ENCODE assay signal across 9 cellular contexts in the genomic region with DNA sequence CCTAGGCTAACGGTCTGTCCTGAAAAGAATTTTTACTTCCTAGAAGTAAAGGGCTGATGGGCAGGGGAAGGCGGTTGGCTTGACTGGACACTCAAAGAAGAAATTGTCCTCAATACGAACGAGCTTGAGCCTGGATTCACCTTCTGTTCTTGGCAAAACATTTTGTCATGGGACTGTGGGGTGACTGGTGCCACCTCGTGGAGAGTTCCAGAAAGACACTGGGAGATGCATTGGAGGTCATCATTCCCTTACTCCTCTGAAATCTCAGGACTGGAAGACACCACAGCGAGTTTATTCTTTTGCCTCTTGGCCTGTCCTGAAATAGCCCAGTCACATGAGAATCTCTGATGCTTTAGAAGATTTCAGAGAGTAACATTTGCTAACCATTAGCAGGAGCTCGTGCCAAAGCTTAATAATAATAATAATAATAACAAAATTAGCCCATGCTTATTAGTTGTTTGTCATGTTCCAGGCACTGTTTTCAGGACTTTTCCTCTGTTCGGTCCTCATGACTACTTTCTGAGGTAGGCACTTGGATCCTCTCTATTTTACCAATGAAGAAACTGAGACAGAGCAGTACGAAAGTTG. TPM values are rescaled to one million over a fixed set of nuclear protein-coding genes. Genes with fewer than 3 reads are reported as not detected.
DNase-seq lines count a peak whose midpoint lies in the region; ATAC-seq and TF ChIP-seq lines count a peak whose summit lies in the region.
"Had no signal": no experiment of that assay in that cellular context is flagged by ENCODE, and none has a peak within 500 bp of the region (broad histone marks: within the 10 kb centered on the region; RNA-seq: fewer than 3 reads in every experiment).

No MANE protein-coding gene starts in this region.

- TF ChIP-seq CTCF in CD4-positive, alpha-beta T cell (IDR thresholded peaks at IDR 0.05): peak; percentile 77

- peaks cover 16% of the 10 kb centered on the region for H3K9me3 ChIP-seq in CD4-positive, alpha-beta T cell (ENCODE audit: control insufficient read depth, low read length)
- H3K9me3 ChIP-seq in neuronal stem cell (replicated peaks in 1 of 2; ENCODE audit: control insufficient read depth in 2 of 2, insufficient read depth in 1 of 2, low read depth in 1 of 2, low read length in 2 of 2): peaks cover 16% of the 10 kb centered on the region in 2 donors

- ATAC-seq in CD4-positive, alpha-beta T cell (ENCODE audit: poor library complexity): no peak
- peak; percentile 89 for ATAC-seq in GM19023 (IDR thresholded peaks at IDR 0.05; ENCODE audit: unreplicated experiment)
- peak; percentile 82 for ATAC-seq in HG03175 (IDR thresholded peaks at IDR 0.05; ENCODE audit: unreplicated experiment)

- peaks cover 10% of the 10 kb centered on the region for H3K9me3 Mint-ChIP-seq in CD4-positive, alpha-beta T cell

- peaks cover 21% of the 10 kb centered on the region for H3K36me3 Mint-ChIP-seq in CD4-positive, alpha-beta T cell (ENCODE audit: low read depth)

- peak in 7 of 10 experiments; percentile 1 to 16 (median 6) for DNase-seq in CD4-positive, alpha-beta T cell
- peak; percentile 50 for DNase-seq in NCI-H510A treated with DMSO at 0.1 percent for 48 hours (lab: John Stamatoyannopoulos, UW)
- peak; percentile 71 for DNase-seq in activated CD8-positive, alpha-beta memory T cell treated with anti-CD3 and anti-CD28 coated beads for 24 hours
- DNase-seq in fibroblast of peridontal ligament (ENCODE audit: extremely low read depth): peak; percentile 69
- peak; percentile 61 for DNase-seq in neuronal stem cell (ENCODE audit: low spot score)
- DNase-seq in ureter (ENCODE audit: low spot score): peak; percentile 72

- no peak overlapping the region for H3K27ac ChIP-seq in CD4-positive, alpha-beta T cell (ENCODE audit: low read depth, low read length)
- H3K27ac ChIP-seq in neuronal stem cell (replicated peaks; ENCODE audit: low read length): no peak overlapping the region

- no peak overlapping the region for H3K4me2 ChIP-seq in neuronal stem cell (ENCODE audit: insufficient read depth, low read length, poor library complexity, severe bottlenecking)

- H2BK15ac ChIP-seq in neuronal stem cell (ENCODE audit: low read length): no peak overlapping the region

- H3K18ac ChIP-seq in neuronal stem cell (ENCODE audit: low read length): no peak overlapping the region

- no peak overlapping the region for H3K4ac ChIP-seq in neuronal stem cell (ENCODE audit: low read length)

- no peak overlapping the region for H3K4me3 Mint-ChIP-seq in CD4-positive, alpha-beta T cell
- H3K4me3 Mint-ChIP-seq: stimulated activated naive CD8-positive, alpha-beta T cell treated with anti-CD3 and anti-CD28 coated beads, Interleukin-15, Interleukin-2, amounts not matched to agents 100 ng/mL and 50 ng/mL, for 24 hours had no signal

- peaks cover 19% of the 10 kb centered on the region for H3K4me1 Mint-ChIP-seq in CD4-positive, alpha-beta T cell (ENCODE audit: low read depth)

- H3K27me3 ChIP-seq in CD4-positive, alpha-beta T cell (ENCODE audit: control insufficient read depth, insufficient read depth, low read length): no peaks in the 10 kb centered on the region
- no peaks in the 10 kb centered on the region for H3K27me3 ChIP-seq in neuronal stem cell (ENCODE audit: control insufficient read depth in 3 of 3, insufficient read depth in 3 of 3, low read depth in 1 of 3, low read length in 3 of 3)

- no peak overlapping the region for H2AK5ac ChIP-seq in neuronal stem cell (ENCODE audit: low read depth, low read length)

- H4K91ac ChIP-seq in neuronal stem cell (ENCODE audit: low read depth, low read length, poor library complexity): no peak overlapping the region

- no peak overlapping the region for H3K9ac ChIP-seq in neuronal stem cell (ENCODE audit: low read depth, low read length, poor library complexity)

- no peak overlapping the region for H2BK120ac ChIP-seq in neuronal stem cell (ENCODE audit: low read depth, low read length)

- no peak overlapping the region for H3K4me3 ChIP-seq in neuronal stem cell (ENCODE audit: low read length in 2 of 2)

- no peaks in the 10 kb centered on the region for H3K27me3 Mint-ChIP-seq in CD4-positive, alpha-beta T cell
- H3K27me3 Mint-ChIP-seq: stimulated activated naive CD8-positive, alpha-beta T cell treated with anti-CD3 and anti-CD28 coated beads, Interleukin-15, Interleukin-2, amounts not matched to agents 100 ng/mL and 50 ng/mL, for 24 hours had no signal

- POLR2A ChIA-PET in CD4-positive, alpha-beta T cell (lab: Charles Lee): no interaction called here

- no CpG with 5 or more reads among the region's 9 CpGs for WGBS in neuronal stem cell (ENCODE audit: extremely low coverage in 2 of 2, insufficient read length in 2 of 2, insufficient replicate concordance in 1 of 2), 2 donors

- H4K8ac ChIP-seq in neuronal stem cell (ENCODE audit: low read depth, low read length): no peak overlapping the region

- H2BK12ac ChIP-seq in neuronal stem cell (ENCODE audit: low read length): no peak overlapping the region

- intact Hi-C loops in CD4-positive, alpha-beta T cell (cut with DNase I, micrococcal nuclease): loop anchor here (2.0 kb wide), 2 partner anchors 54 to 286 kb away; no protein-coding TSS in a partner anchor

- no peak overlapping the region for H3K14ac ChIP-seq in neuronal stem cell (ENCODE audit: low read length)

- CTCF ChIA-PET in CD4-positive, alpha-beta T cell (lab: Charles Lee): interaction anchor here (1.3 kb wide), 1 partner anchor 69 kb away, joined by 3 read pairs; a partner anchor contains a TSS

- no peak overlapping the region for H3K23ac ChIP-seq in neuronal stem cell (ENCODE audit: low read depth, low read length, poor library complexity)

- no peak overlapping the region for H3K27ac Mint-ChIP-seq in CD4-positive, alpha-beta T cell
- H3K27ac Mint-ChIP-seq: stimulated activated naive CD8-positive, alpha-beta T cell treated with anti-CD3 and anti-CD28 coated beads, Interleukin-15, Interleukin-2, amounts not matched to agents 100 ng/mL and 50 ng/mL, for 24 hours had no signal

- no peak overlapping the region for H2AFZ ChIP-seq in neuronal stem cell (ENCODE audit: low read length)

- H3K4me1 ChIP-seq in neuronal stem cell (ENCODE audit: control insufficient read depth in 2 of 2, insufficient read depth in 1 of 2, low read depth in 1 of 2, low read length in 2 of 2): no peaks in the 10 kb centered on the region

- H3K79me1 ChIP-seq in neuronal stem cell (ENCODE audit: low read depth, low read length): no peaks in the 10 kb centered on the region

- peaks cover 0 to 6% of the 10 kb centered on the region in 2 donors for H3K36me3 ChIP-seq in neuronal stem cell (replicated peaks in 1 of 2; ENCODE audit: control insufficient read depth in 2 of 2, insufficient read depth in 2 of 2, low read length in 2 of 2)

- no peak overlapping the region for H2BK5ac ChIP-seq in neuronal stem cell (ENCODE audit: low read length)

RNA-seq across cellular contexts. Expression of gene TMEM182, which starts 44.5 kb away (rescaled TPM):
- total RNA-seq in CD4-positive, alpha-beta T cell: 1 to 10 TPM; 2.0 to 2.7 TPM
- polyA plus RNA-seq in neuronal stem cell (2013, experiment 1 of 2): 5.9 TPM
- polyA plus RNA-seq in neuronal stem cell (2013, experiment 2 of 2): 6.2 TPM
- 12.8 TPM for total RNA-seq in ureter

Comparison
In these comparisons a context has a peak if more than half of its experiments do, and no peak if none do; other contexts are left out.
1. DNase-seq: peak in every context shown above with its lines; median percentile 72 in ureter; 71 in activated CD8-positive, alpha-beta memory T cell treated with anti-CD3 and anti-CD28 coated beads for 24 hours; 69 in fibroblast of peridontal ligament; 61 in neuronal stem cell; 50 in NCI-H510A treated with DMSO at 0.1 percent for 48 hours; 6 in CD4-positive, alpha-beta T cell.